In genomic region chr1:111989531-111990025, GRCh38 we compare ENCODE assay signal across 8 cellular contexts. TPM values are rescaled to one million over a fixed set of nuclear protein-coding genes. Genes with fewer than 3 reads are reported as not detected.
DNase-seq lines count a peak whose midpoint lies in the region; ATAC-seq and TF ChIP-seq lines count a peak whose summit lies in the region.

KCND3 (minus strand) TSS chr1:111989668.

- TF ChIP-seq CTCF in colonic mucosa (IDR thresholded peaks at IDR 0.05) (no peak), liver (IDR thresholded peaks at IDR 0.05; ENCODE audit: low read depth, low read length, missing input control) (no peak)

- H3K9ac ChIP-seq in colonic mucosa (ENCODE audit: low read depth in 2 of 2, low read length in 2 of 2), result peak within 1 kb of the TSS; percentile 46 to 73
- peak within 1 kb of the TSS; percentile 50 to 68 for H3K9ac ChIP-seq in liver (ENCODE audit: low read depth in 1 of 2, low read length in 2 of 2)

- no peaks in the 10 kb centered on the region for H3K9me3 ChIP-seq in colonic mucosa
- H3K9me3 ChIP-seq in liver (ENCODE audit: control insufficient read depth in 4 of 4, low read length in 3 of 4), result no peaks in the 10 kb centered on the region

- no peak within 1 kb of the TSS for H3K27ac Mint-ChIP-seq in stimulated activated naive CD8-positive, alpha-beta T cell treated with anti-CD3 and anti-CD28 coated beads, Interleukin-15, Interleukin-2, amounts not matched to agents 100 ng/mL and 50 ng/mL, for 24 hours

- intact Hi-C loops in colonic mucosa (cut with DNase I), result no loop called here

- peak; percentile 39 for DNase-seq in NCI-H226
- DNase-seq in colonic mucosa, result peak; percentile 19
- DNase-seq in pons (ENCODE audit: low spot score), result no peak

- WGBS in liver, result under 1% methylated on average over 82 of the region's 83 CpGs

- H3K36me3 Mint-ChIP-seq in stimulated activated naive CD8-positive, alpha-beta T cell treated with anti-CD3 and anti-CD28 coated beads, Interleukin-15, Interleukin-2, amounts not matched to agents 100 ng/mL and 50 ng/mL, for 24 hours (ENCODE audit: low read depth), result no peaks in the 10 kb centered on the region

- H3K4me1 ChIP-seq in colonic mucosa (no peaks in the 10 kb centered on the region), liver (ENCODE audit: control insufficient read depth in 4 of 4, insufficient read depth in 4 of 4, low read length in 3 of 4) (peaks cover 13 to 55% (median 34%) of the 10 kb centered on the region in 4 donors)

- H3K36me3 ChIP-seq in colonic mucosa, result no peaks in the 10 kb centered on the region
- H3K36me3 ChIP-seq in liver (ENCODE audit: control insufficient read depth in 4 of 4, insufficient read depth in 3 of 4, low read depth in 1 of 4, low read length in 3 of 4), result no peaks in the 10 kb centered on the region

- no peak for TF ChIP-seq RAD21 in liver (IDR thresholded peaks at IDR 0.05)

- ATAC-seq in GM18873 (IDR thresholded peaks at IDR 0.05; ENCODE audit: low FRiP score, unreplicated experiment), result no peak
- ATAC-seq in GM19467 (IDR thresholded peaks at IDR 0.05; ENCODE audit: unreplicated experiment), result no peak

- H3K27ac ChIP-seq in colonic mucosa, result peak within 1 kb of the TSS; percentile 47
- peak within 1 kb of the TSS; percentile 76 to 88 for H3K27ac ChIP-seq in liver (ENCODE audit: low read depth in 1 of 2, low read length in 2 of 2)

- H3K4me1 Mint-ChIP-seq in stimulated activated naive CD8-positive, alpha-beta T cell treated with anti-CD3 and anti-CD28 coated beads, Interleukin-15, Interleukin-2, amounts not matched to agents 100 ng/mL and 50 ng/mL, for 24 hours (ENCODE audit: low read depth), result peaks cover 8% of the 10 kb centered on the region

- H3K4me3 ChIP-seq in GM08714 (ENCODE audit: low read length) (peak within 1 kb of the TSS; percentile 7; the same call in 1 of the 2 replicates), colonic mucosa (peak within 1 kb of the TSS; percentile 52), liver (ENCODE audit: low read depth in 1 of 3, low read length in 3 of 3) (peak within 1 kb of the TSS; percentile 63 to 82 (median 77))

- peaks cover 77% of the 10 kb centered on the region for H3K27me3 Mint-ChIP-seq in stimulated activated naive CD8-positive, alpha-beta T cell treated with anti-CD3 and anti-CD28 coated beads, Interleukin-15, Interleukin-2, amounts not matched to agents 100 ng/mL and 50 ng/mL, for 24 hours

- peak within 1 kb of the TSS; percentile 54 for H3K4me3 Mint-ChIP-seq in stimulated activated naive CD8-positive, alpha-beta T cell treated with anti-CD3 and anti-CD28 coated beads, Interleukin-15, Interleukin-2, amounts not matched to agents 100 ng/mL and 50 ng/mL, for 24 hours

- H3K9me3 Mint-ChIP-seq in stimulated activated naive CD8-positive, alpha-beta T cell treated with anti-CD3 and anti-CD28 coated beads, Interleukin-15, Interleukin-2, amounts not matched to agents 100 ng/mL and 50 ng/mL, for 24 hours, result no peaks in the 10 kb centered on the region

- H3K27me3 ChIP-seq in colonic mucosa (peaks cover 25% of the 10 kb centered on the region), liver (ENCODE audit: control insufficient read depth in 4 of 4, insufficient read depth in 4 of 4, low read length in 3 of 4) (no peaks in the 10 kb centered on the region)

TF ChIP-seq in liver, 16 proteins besides CTCF, POLR2A, EP300 and RAD21:
- TF ChIP-seq RXRA (IDR thresholded peaks at IDR 0.05), result no peak
- TF ChIP-seq YY1 (IDR thresholded peaks at IDR 0.05), result no peak
- no peak for TF ChIP-seq TAF1 (conservative IDR thresholded peaks at IDR 0.05)
- no peak for TF ChIP-seq GABPA (IDR thresholded peaks at IDR 0.05 in 1 of 2, conservative IDR thresholded peaks at IDR 0.05 in 1 of 2)
- no peak for TF ChIP-seq NR2F2 (IDR thresholded peaks at IDR 0.05)
- TF ChIP-seq REST (IDR thresholded peaks at IDR 0.05), result no peak
- no peak for TF ChIP-seq FOXA1 (IDR thresholded peaks at IDR 0.05)

RNA-seq across cellular contexts. Expression of gene KCND3, which starts in this region (rescaled TPM):
- total RNA-seq in colonic mucosa (1 to 10 TPM in 1 of 2 donors, under 1 TPM in 1; 0.94 to 3.5 TPM), liver (10 to 100 TPM in 1 of 2 donors, 1 to 10 TPM in 1; 1.0 to 27.1 TPM)
- polyA plus RNA-seq in liver, result 1 to 10 TPM; 4.5 to 7.6 TPM

Comparison
In these comparisons a context has a peak if more than half of its experiments do, and no peak if none do; other contexts are left out.
1. H3K4me3 ChIP-seq: peak in every context shown above with its lines; median percentile 77 in liver; 52 in colonic mucosa; 7 in GM08714.